Comparison of ENCODE assay signal across 1 cellular context in genomic region chr10:28532509-28533314, GRCh38.
TF ChIP-seq lines count a peak whose summit lies in the region.

Gene WAC (plus strand): TSS chr10:28533118. CDS start chr10:28533580, 462 bp downstream.

TF ChIP-seq in HepG2, 621 proteins besides CTCF, POLR2A, EP300 and RAD21 (continued from another document and continues in another):
- TF ChIP-seq MNT (IDR thresholded peaks at IDR 0.05): no peak
- no peak for TF ChIP-seq ZNF232 (CRISPR knock-in tag; IDR thresholded peaks at IDR 0.05; ENCODE audit: borderline replicate concordance)
- no peak for TF ChIP-seq HMG20B (CRISPR knock-in tag; conservative IDR thresholded peaks at IDR 0.05)
- peak; percentile 76 for TF ChIP-seq SAP130 (CRISPR knock-in tag; IDR thresholded peaks at IDR 0.05; ENCODE audit: low read depth)
- TF ChIP-seq DBP (CRISPR knock-in tag; IDR thresholded peaks at IDR 0.05; ENCODE audit: not compliant biosample characterization): peak; percentile 5
- TF ChIP-seq ZNF414 (CRISPR knock-in tag; IDR thresholded peaks at IDR 0.05): no peak; the same call in 1 of the 2 replicates
- no peak for TF ChIP-seq ELK4 (CRISPR knock-in tag; IDR thresholded peaks at IDR 0.05; ENCODE audit: borderline replicate concordance)
- no peak for TF ChIP-seq FOXJ3 (CRISPR knock-in tag; IDR thresholded peaks at IDR 0.05; ENCODE audit: borderline replicate concordance)
- peak; percentile 83 for TF ChIP-seq SALL1 (CRISPR knock-in tag; IDR thresholded peaks at IDR 0.05)
- TF ChIP-seq ZNF143 (CRISPR knock-in tag; IDR thresholded peaks at IDR 0.05): no peak
- TF ChIP-seq MED13 (CRISPR knock-in tag; IDR thresholded peaks at IDR 0.05): no peak
- TF ChIP-seq ZNF660 (CRISPR knock-in tag; IDR thresholded peaks at IDR 0.05; ENCODE audit: borderline replicate concordance, low read depth): no peak
- 0 out of 2 replicates have a peak, but pooled peaks have one; percentile 61 for TF ChIP-seq TMF1 (CRISPR knock-in tag; IDR thresholded peaks at IDR 0.05; ENCODE audit: low read depth)
- TF ChIP-seq LRRFIP1 (CRISPR knock-in tag; conservative IDR thresholded peaks at IDR 0.05): no peak
- no peak for TF ChIP-seq ZNF83 (CRISPR knock-in tag; IDR thresholded peaks at IDR 0.05; ENCODE audit: borderline replicate concordance)
- 0 out of 2 replicates have a peak, but pooled peaks have one; percentile 35 for TF ChIP-seq MAFG (CRISPR knock-in tag; IDR thresholded peaks at IDR 0.05)
- no peak for TF ChIP-seq ZNF598 (CRISPR knock-in tag; IDR thresholded peaks at IDR 0.05; ENCODE audit: borderline replicate concordance)
- no peak for TF ChIP-seq FOXO4 (CRISPR knock-in tag; conservative IDR thresholded peaks at IDR 0.05)
- no peak for TF ChIP-seq SCMH1 (CRISPR knock-in tag; IDR thresholded peaks at IDR 0.05; ENCODE audit: borderline replicate concordance)
- TF ChIP-seq ZNF687 (CRISPR knock-in tag; IDR thresholded peaks at IDR 0.05): peak; percentile 92
- TF ChIP-seq HDAC6 (IDR thresholded peaks at IDR 0.05; ENCODE audit: low read depth, low read length): no peak
- peak; percentile 71 for TF ChIP-seq ZNF619 (CRISPR knock-in tag; IDR thresholded peaks at IDR 0.05)
- TF ChIP-seq RERE (CRISPR knock-in tag; IDR thresholded peaks at IDR 0.05; ENCODE audit: low read depth): 0 out of 2 replicates have a peak, but pooled peaks have one; percentile 9
- TF ChIP-seq ZNF362 (CRISPR knock-in tag; IDR thresholded peaks at IDR 0.05; ENCODE audit: borderline replicate concordance): no peak
- no peak for TF ChIP-seq ZNF432 (CRISPR knock-in tag; IDR thresholded peaks at IDR 0.05; ENCODE audit: borderline replicate concordance)
- no peak for TF ChIP-seq ZNF296 (CRISPR knock-in tag; conservative IDR thresholded peaks at IDR 0.05)
- no peak for TF ChIP-seq CENPX (CRISPR knock-in tag; IDR thresholded peaks at IDR 0.05)
- 0 out of 2 replicates have a peak, but pooled peaks have one; percentile 80 for TF ChIP-seq ZBTB42 (CRISPR knock-in tag; IDR thresholded peaks at IDR 0.05)
- TF ChIP-seq ZNF431 (CRISPR knock-in tag; IDR thresholded peaks at IDR 0.05; ENCODE audit: borderline replicate concordance, low read depth): peak; percentile 55
- TF ChIP-seq PREB (CRISPR knock-in tag; IDR thresholded peaks at IDR 0.05): no peak
- no peak for TF ChIP-seq FLYWCH1 (CRISPR knock-in tag; IDR thresholded peaks at IDR 0.05)
- no peak; the same call in 1 of the 2 replicates for TF ChIP-seq CENPT (CRISPR knock-in tag; IDR thresholded peaks at IDR 0.05; ENCODE audit: low read depth)
- no peak for TF ChIP-seq NR2F6 (IDR thresholded peaks at IDR 0.05)
- TF ChIP-seq NR2F6 (CRISPR knock-in tag; IDR thresholded peaks at IDR 0.05): no peak
- peak; percentile 94 for TF ChIP-seq MAZ (IDR thresholded peaks at IDR 0.05; ENCODE audit: borderline replicate concordance, low read depth, low read length)
- TF ChIP-seq MAZ (CRISPR knock-in tag; IDR thresholded peaks at IDR 0.05; ENCODE audit: low read depth): peak; percentile 97
- no peak for TF ChIP-seq BCL6 (CRISPR knock-in tag; IDR thresholded peaks at IDR 0.05)
- TF ChIP-seq ZNF775 (CRISPR knock-in tag; IDR thresholded peaks at IDR 0.05; ENCODE audit: borderline replicate concordance): 0 out of 2 replicates have a peak, but pooled peaks have one; percentile 80
- no peak for TF ChIP-seq ZNF768 (CRISPR knock-in tag; IDR thresholded peaks at IDR 0.05)
